21 cellular contexts compared by ENCODE assay signal in genomic region chr17:34740516-34740915, GRCh38.
"Had no signal": no experiment of that assay in that cellular context is flagged by ENCODE, and none has a peak within 500 bp of the region (broad histone marks: within the 10 kb centered on the region; RNA-seq: fewer than 3 reads in every experiment).

No MANE protein-coding gene starts in this region.

- DNase-seq: activated CD4-positive, alpha-beta T cell treated with anti-CD3 and anti-CD28 coated beads for 36 hours; activated CD4-positive, CD25-positive, alpha-beta regulatory T cell; activated CD8-positive, alpha-beta memory T cell treated with anti-CD3 and anti-CD28 coated beads, Interleukin-2, amount 10 ng/mL, durations not matched to agents 7 days and 5 days; activated CD8-positive, alpha-beta T cell treated with anti-CD3 and anti-CD28 coated beads, Interleukin-2, amount 10 ng/mL, durations not matched to agents 7 days and 5 days; activated gamma-delta T cell; activated naive CD4-positive, alpha-beta T cell treated with anti-CD3 and anti-CD28 coated beads, Interleukin-2, amount 10 ng/mL, durations not matched to agents 7 days and 5 days; activated naive CD8-positive, alpha-beta T cell treated with anti-CD3 and anti-CD28 coated beads, Interleukin-2, amount 10 ng/mL, durations not matched to agents 7 days and 5 days; brain microvascular endothelial cell; cortex of kidney; esophagus squamous epithelium; gastrocnemius medialis; left cardiac atrium; naive thymus-derived CD8-positive, alpha-beta T cell; occipital lobe; spleen; stimulated activated naive CD4-positive, alpha-beta T cell; transverse colon had no signal

- H3K4me1 ChIP-seq: ascending aorta, esophagus squamous epithelium, gastrocnemius medialis, right atrium auricular region, spleen, transverse colon had no signal

- FAIRE-seq: keratinocyte had no signal

- H3K27ac ChIP-seq: ascending aorta, brain microvascular endothelial cell, esophagus squamous epithelium, gastrocnemius medialis, hepatocyte, right atrium auricular region, spleen, transverse colon had no signal

- H3K9me3 ChIP-seq: ascending aorta, esophagus squamous epithelium, gastrocnemius medialis, transverse colon had no signal

- H3K27me3 ChIP-seq: ascending aorta, brain microvascular endothelial cell, gastrocnemius medialis, right atrium auricular region, transverse colon had no signal

- H3K4me3 ChIP-seq: ascending aorta, esophagus squamous epithelium, gastrocnemius medialis, hepatocyte, right atrium auricular region, spleen, transverse colon had no signal

- H3K36me3 ChIP-seq: ascending aorta, brain microvascular endothelial cell, esophagus squamous epithelium, gastrocnemius medialis, right atrium auricular region, spleen, transverse colon had no signal

- ATAC-seq: activated CD4-positive, alpha-beta T cell treated with anti-CD3 and anti-CD28 coated beads for 36 hours; activated CD8-positive, alpha-beta memory T cell treated with anti-CD3 and anti-CD28 coated beads, Interleukin-2, amount 10 ng/mL, durations not matched to agents 7 days and 5 days; activated CD8-positive, alpha-beta T cell treated with anti-CD3 and anti-CD28 coated beads, Interleukin-2, amount 10 ng/mL, durations not matched to agents 7 days and 5 days; gastrocnemius medialis; left cardiac atrium; naive thymus-derived CD8-positive, alpha-beta T cell had no signal
